11 cellular contexts compared by ENCODE assay signal in genomic region chr2:156680266-156680665, GRCh38.
"Had no signal": no experiment of that assay in that cellular context is flagged by ENCODE, and none has a peak within 500 bp of the region (broad histone marks: within the 10 kb centered on the region; RNA-seq: fewer than 3 reads in every experiment).

No MANE protein-coding gene starts in this region.

- H3K36me3 ChIP-seq: HAP-1 had no signal

- H3K27ac ChIP-seq: GM23248 had no signal

- H3K9me3 ChIP-seq: HAP-1 had no signal

- FAIRE-seq: H1, H54 had no signal

- ATAC-seq: GM23338, HCT116 had no signal

- H3K9ac ChIP-seq: GM23248 had no signal

- DNase-seq: GM23248, GOT3, H7, H9, HCEC 1CT, HFFc6 had no signal

- H2AFZ ChIP-seq: GM23248, GM23338 had no signal

- H3K4me2 ChIP-seq: GM23338 had no signal

- H3K4me3 ChIP-seq: GM23248, GM23338, HAP-1 had no signal
